17 cellular contexts compared by ENCODE assay signal in genomic region chr3:54433846-54434245, GRCh38.
DNase-seq lines count a peak whose midpoint lies in the region; ATAC-seq, FAIRE-seq and TF ChIP-seq lines count a peak whose summit lies in the region.
"Had no signal": no experiment of that assay in that cellular context is flagged by ENCODE, and none has a peak within 500 bp of the region (broad histone marks: within the 10 kb centered on the region; RNA-seq: fewer than 3 reads in every experiment).

No MANE protein-coding gene starts in this region.

- peaks cover 0 to 7% (median 6%) of the 10 kb centered on the region in 3 donors for H3K9me3 Mint-ChIP-seq in T-cell

- no peak for TF ChIP-seq POLR2A in ovary (IDR thresholded peaks at IDR 0.05)

- H3K27ac ChIP-seq in kidney (ENCODE audit: low read depth in 2 of 2, low read length in 2 of 2) (no peak overlapping the region), ovary (no peak overlapping the region)
- H3K27ac ChIP-seq: brain microvascular endothelial cell, epithelial cell of prostate, parathyroid adenoma had no signal

- FAIRE-seq in kidney (lab: Jason Lieb, UNC), result no peak
- FAIRE-seq: islet of Langerhans, RCC 7860 had no signal

- no peaks in the 10 kb centered on the region for H3K36me3 ChIP-seq in kidney (ENCODE audit: control insufficient read depth in 1 of 2, insufficient read depth in 2 of 2, low read length in 2 of 2)
- H3K36me3 ChIP-seq in ovary, result no peaks in the 10 kb centered on the region
- H3K36me3 ChIP-seq: brain microvascular endothelial cell had no signal

- H3K36me3 Mint-ChIP-seq in T-cell, result no peaks in the 10 kb centered on the region

- H3K4me3 ChIP-seq in kidney (ENCODE audit: low read length in 2 of 2), result no peak overlapping the region
- no peak overlapping the region for H3K4me3 ChIP-seq in ovary

- H3K27ac Mint-ChIP-seq in T-cell, result no peak overlapping the region
- H3K27ac Mint-ChIP-seq: activated T-cell treated with anti-CD3 and anti-CD28 coated beads, Interleukin-2, amount 50 U/mL, for 72 hours had no signal

- POLR2A ChIA-PET in T-cell (lab: Charles Lee), result no interaction called here

- CTCF ChIA-PET in T-cell (lab: Charles Lee), result no interaction called here

- H3K4me1 ChIP-seq in kidney (ENCODE audit: control insufficient read depth in 1 of 2, insufficient read depth in 1 of 2, low read depth in 1 of 2, low read length in 2 of 2) (no peaks in the 10 kb centered on the region), ovary (ENCODE audit: insufficient read depth) (no peaks in the 10 kb centered on the region)
- H3K4me1 ChIP-seq: parathyroid adenoma had no signal

- DNase-seq in COLO829 (ENCODE audit: low spot score) (peak; percentile 31), H4 (ENCODE audit: low spot score) (peak; percentile 67), RPMI7951 (ENCODE audit: low read depth) (peak; percentile 45), kidney (no peak), ovary (no peak), T-cell (no peak), GM03348 (ENCODE audit: low spot score) (no peak), NCI-H1105 (lab: John Stamatoyannopoulos, UW) (no peak)
- DNase-seq: activated T-cell treated with anti-CD3 and anti-CD28 coated beads, Interleukin-2, amount 50 U/mL, for 72 hours; brain microvascular endothelial cell; MM.1S; stimulated activated CD4-positive, alpha-beta T cell treated with anti-CD3 and anti-CD28 coated beads, Interleukin-4, amount 100 ng/mL, for 4 hours; substantia nigra had no signal

- TF ChIP-seq CTCF in kidney (IDR thresholded peaks at IDR 0.05; ENCODE audit: borderline replicate concordance, extremely low read depth, insufficient read depth) (peak; percentile 7), ovary (IDR thresholded peaks at IDR 0.05) (no peak)

- no peak for ATAC-seq in T-cell (replicated peaks in 1 of 4)
- ATAC-seq: activated T-cell treated with anti-CD3 and anti-CD28 coated beads, Interleukin-2, amount 50 U/mL, for 72 hours had no signal

- no peaks in the 10 kb centered on the region for H3K27me3 ChIP-seq in ovary
- H3K27me3 ChIP-seq: brain microvascular endothelial cell had no signal

- H3K27me3 Mint-ChIP-seq in T-cell, result peaks cover under 1 to 2% of the 10 kb centered on the region in 2 donors

- H3K9ac ChIP-seq in kidney (ENCODE audit: low read length in 2 of 2), result no peak overlapping the region
- H3K9ac ChIP-seq: parathyroid adenoma had no signal

- no peaks in the 10 kb centered on the region for H3K9me3 ChIP-seq in kidney (ENCODE audit: control insufficient read depth in 1 of 2, low read length in 2 of 2)
- H3K9me3 ChIP-seq in ovary, result no peaks in the 10 kb centered on the region

- TF ChIP-seq EP300 in ovary (IDR thresholded peaks at IDR 0.05), result no peak

- H3K4me3 Mint-ChIP-seq in T-cell, result no peak overlapping the region
- H3K4me3 Mint-ChIP-seq: activated T-cell treated with anti-CD3 and anti-CD28 coated beads, Interleukin-2, amount 50 U/mL, for 72 hours had no signal

- WGBS in ovary, 3 donors, result 63 to 77% (median 69%) methylated on average over 5 to 6 of the region's 6 CpGs

- intact Hi-C loops in kidney (cut with DNase I), result no loop called here
- intact Hi-C loops in ovary (cut with DNase I), result loop anchor here in 1 of 4 donors (10.0 kb wide), 1 partner anchor 831 kb away; no protein-coding TSS in a partner anchor

- H3K4me1 Mint-ChIP-seq in T-cell, result no peaks in the 10 kb centered on the region

Comparison
In these comparisons a context has a peak if more than half of its experiments do, and no peak if none do; other contexts are left out.
1. DNase-seq: peak in COLO829 (single experiment), H4 (single experiment) and RPMI7951 (single experiment); none in kidney (single experiment), ovary (0 of 5), T-cell (0 of 34), GM03348 (single experiment) and NCI-H1105 (single experiment).